ENCODE assay signal across 9 cellular contexts in the genomic region with DNA sequence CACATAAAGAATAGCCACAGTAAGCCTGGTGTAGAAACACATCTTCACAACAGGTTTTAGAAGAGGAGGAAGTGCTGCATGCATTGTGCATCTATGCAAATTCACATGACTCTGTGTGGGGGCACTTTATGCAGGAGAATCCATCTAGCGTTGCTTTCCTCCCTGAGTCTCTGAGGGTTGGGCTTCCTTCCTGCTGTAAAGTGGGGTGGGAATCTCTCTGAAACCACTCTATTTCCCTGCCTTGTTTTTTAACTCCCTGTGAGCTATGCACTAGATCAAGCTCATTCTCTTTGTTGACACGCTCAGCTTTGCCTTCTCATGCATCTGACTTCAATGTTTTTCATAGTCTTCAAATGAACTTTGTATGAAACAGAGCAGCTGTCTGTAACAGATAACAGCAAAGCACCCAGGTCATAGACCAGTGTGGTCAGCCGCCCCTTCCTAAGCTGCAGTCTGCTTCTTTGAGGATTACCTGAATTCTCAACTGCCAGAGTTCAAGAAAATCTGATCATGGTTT.
DNase-seq lines count a peak whose midpoint lies in the region; ATAC-seq and TF ChIP-seq lines count a peak whose summit lies in the region.
"Had no signal": no experiment of that assay in that cellular context is flagged by ENCODE, and none has a peak within 500 bp of the region (broad histone marks: within the 10 kb centered on the region; RNA-seq: fewer than 3 reads in every experiment).

No MANE protein-coding gene starts in this region.

- H3K27ac ChIP-seq in ascending aorta = no peak overlapping the region
- H3K27ac ChIP-seq: cardiac muscle cell had no signal

- H3K27me3 ChIP-seq in ascending aorta = no peaks in the 10 kb centered on the region
- H3K27me3 ChIP-seq: cardiac muscle cell had no signal

- H3K4me1 ChIP-seq in ascending aorta = no peaks in the 10 kb centered on the region

- ATAC-seq in GM18498 (IDR thresholded peaks at IDR 0.05; ENCODE audit: unreplicated experiment) (peak; percentile 97), GM21526 (IDR thresholded peaks at IDR 0.05; ENCODE audit: low FRiP score, unreplicated experiment) (peak; percentile 97), HG03575 (IDR thresholded peaks at IDR 0.05; ENCODE audit: extremely low read depth, insufficient number of reproducible peaks, low FRiP score, unreplicated experiment) (peak; percentile 92)

- no peaks in the 10 kb centered on the region for H3K9me3 ChIP-seq in ascending aorta

- no peak for TF ChIP-seq CTCF in ascending aorta (IDR thresholded peaks at IDR 0.05)

- H3K36me3 ChIP-seq in ascending aorta = no peaks in the 10 kb centered on the region
- H3K36me3 ChIP-seq: cardiac muscle cell had no signal

- intact Hi-C loops in ascending aorta (cut with DNase I) = no loop called here

- H3K4me3 ChIP-seq in ascending aorta = no peak overlapping the region
- H3K4me3 ChIP-seq: cardiac muscle cell had no signal

- DNase-seq in dermis microvascular lymphatic vessel endothelial cell (ENCODE audit: low read depth in 2 of 2) (peak; percentile 43 to 65), T1000 (lab: John Stamatoyannopoulos, UW) (no peak), A172 (ENCODE audit: low spot score) (no peak), ascending aorta (ENCODE audit: low spot score in 2 of 2) (no peak), AG08395 (ENCODE audit: low spot score) (no peak)

Comparison
In these comparisons a context has a peak if more than half of its experiments do, and no peak if none do; other contexts are left out.
1. DNase-seq: peak in dermis microvascular lymphatic vessel endothelial cell (2 of 2); none in T1000 (single experiment), A172 (single experiment), ascending aorta (0 of 2) and AG08395 (single experiment).
2. Peak in every context shown above with its lines, with median percentiles within 50 percentile points of each other: ATAC-seq.